ENCODE assay signal across 15 cellular contexts in the genomic region with DNA sequence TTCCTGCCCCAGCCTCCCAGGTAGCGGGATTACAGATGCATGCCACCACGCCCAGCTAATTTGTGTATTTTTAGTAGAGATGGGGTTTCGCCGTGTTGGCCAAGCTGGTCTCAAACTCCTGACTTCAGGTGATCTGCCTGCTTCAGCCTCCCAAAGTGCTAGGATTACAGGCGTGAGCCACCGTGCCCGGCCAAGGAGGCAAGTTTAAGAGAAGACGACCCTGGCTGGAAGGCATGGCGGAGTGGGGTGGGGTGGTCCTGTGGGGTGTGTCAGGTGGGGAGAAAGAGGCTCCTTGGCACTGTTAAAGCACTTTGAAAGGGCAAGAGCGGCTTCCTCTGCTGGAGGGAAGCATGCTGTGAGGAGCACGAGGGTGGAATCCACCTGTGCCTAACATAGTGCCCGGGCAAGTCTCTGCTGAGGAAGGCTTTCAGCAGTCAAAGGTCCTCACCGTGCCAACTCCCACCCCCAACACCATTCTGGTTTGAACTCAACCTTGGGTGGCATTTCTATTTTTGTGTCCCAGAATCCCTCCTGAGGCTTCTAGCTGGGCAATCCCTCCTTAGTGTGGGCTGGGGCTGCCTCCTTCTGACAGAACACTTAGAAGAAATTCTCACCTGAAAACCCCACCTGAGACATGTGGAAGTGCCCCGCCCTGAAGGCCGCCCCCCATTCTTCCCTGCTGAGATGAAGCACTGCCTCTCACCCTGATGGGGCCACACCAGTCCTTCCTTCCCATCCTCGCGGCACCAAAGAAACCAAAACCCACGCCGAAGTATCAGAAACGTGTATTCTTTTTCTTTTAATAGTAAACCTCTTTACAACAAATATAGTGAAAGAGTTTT. TPM values are rescaled to one million over a fixed set of nuclear protein-coding genes. Genes with fewer than 3 reads are reported as not detected.
DNase-seq lines count a peak whose midpoint lies in the region; ATAC-seq and TF ChIP-seq lines count a peak whose summit lies in the region.
"Had no signal": no experiment of that assay in that cellular context is flagged by ENCODE, and none has a peak within 500 bp of the region (broad histone marks: within the 10 kb centered on the region; RNA-seq: fewer than 3 reads in every experiment).

No MANE protein-coding gene starts in this region.

- TF ChIP-seq CTCF in CD14-positive monocyte (IDR thresholded peaks at IDR 0.05) (no peak), RWPE2 (IDR thresholded peaks at IDR 0.05; ENCODE audit: poor library complexity, severe bottlenecking) (no peak), esophagus squamous epithelium (IDR thresholded peaks at IDR 0.05) (no peak)

- H3K4me3 ChIP-seq in RWPE2 (ENCODE audit: severe bottlenecking) (no peak overlapping the region), esophagus squamous epithelium (no peak overlapping the region), skeletal muscle tissue (ENCODE audit: low read length in 3 of 3) (no peak overlapping the region)

- H3K9me3 ChIP-seq in RWPE2 (ENCODE audit: severe bottlenecking), result no peaks in the 10 kb centered on the region
- H3K9me3 ChIP-seq in esophagus squamous epithelium, result no peaks in the 10 kb centered on the region
- H3K9me3 ChIP-seq in skeletal muscle tissue (ENCODE audit: control insufficient read depth in 3 of 3, low read length in 3 of 3), result no peaks in the 10 kb centered on the region
- H3K9me3 ChIP-seq: BE2C had no signal

- H3K9me3 Mint-ChIP-seq in CD14-positive monocyte, result peaks cover 0 to 1% (median 0%) of the 10 kb centered on the region in 7 donors
- H3K9me3 Mint-ChIP-seq: neural crest cell had no signal

- H3K4me1 Mint-ChIP-seq in CD14-positive monocyte, result peaks cover 23% of the 10 kb centered on the region

- intact Hi-C loops in CD14-positive monocyte (cut with micrococcal nuclease) (no loop called here), esophagus squamous epithelium (cut with DNase I) (no loop called here)

- TF ChIP-seq POLR2A in esophagus squamous epithelium (IDR thresholded peaks at IDR 0.05), result no peak

- no peak overlapping the region for H3K4me3 Mint-ChIP-seq in CD14-positive monocyte
- H3K4me3 Mint-ChIP-seq: neural crest cell had no signal

- H3K36me3 ChIP-seq in RWPE2 (ENCODE audit: low read depth) (peaks cover 2% of the 10 kb centered on the region; the same call in 1 of the 2 replicates), esophagus squamous epithelium (peaks cover 18 to 38% (median 20%) of the 10 kb centered on the region in 3 donors), skeletal muscle tissue (ENCODE audit: control insufficient read depth in 3 of 3, insufficient read depth in 3 of 3, low read length in 3 of 3) (peaks cover 23 to 29% (median 26%) of the 10 kb centered on the region in 3 donors)

- H3K4me1 ChIP-seq in RWPE2 (ENCODE audit: insufficient read depth, poor library complexity, severe bottlenecking) (peaks cover 31% of the 10 kb centered on the region), esophagus squamous epithelium (peaks cover 21 to 70% (median 36%) of the 10 kb centered on the region in 3 donors), skeletal muscle tissue (ENCODE audit: control insufficient read depth in 3 of 3, insufficient read depth in 3 of 3, low read length in 3 of 3) (peaks cover 31 to 48% (median 44%) of the 10 kb centered on the region in 3 donors)
- H3K4me1 ChIP-seq: BE2C had no signal

- peaks cover 45 to 46% of the 10 kb centered on the region in 2 donors for H3K36me3 Mint-ChIP-seq in CD14-positive monocyte

- ATAC-seq in RWPE2 (ENCODE audit: low read depth), result no peak
- ATAC-seq in GM19463 (IDR thresholded peaks at IDR 0.05; ENCODE audit: unreplicated experiment), result no peak

- no peak overlapping the region for H3K9ac ChIP-seq in skeletal muscle tissue (ENCODE audit: low read depth in 1 of 3, low read length in 3 of 3)

- H3K27me3 ChIP-seq in RWPE2 (ENCODE audit: insufficient read depth, poor library complexity, severe bottlenecking), result no peaks in the 10 kb centered on the region
- no peaks in the 10 kb centered on the region for H3K27me3 ChIP-seq in esophagus squamous epithelium
- H3K27me3 ChIP-seq in skeletal muscle tissue (ENCODE audit: control insufficient read depth in 3 of 3, insufficient read depth in 3 of 3, low read length in 3 of 3), result no peaks in the 10 kb centered on the region
- H3K27me3 ChIP-seq: BE2C had no signal

- H3K27ac ChIP-seq in RWPE2 (ENCODE audit: poor library complexity, severe bottlenecking), result peak overlapping the region; percentile 58
- peak overlapping the region; percentile 65 to 85 (median 79) for H3K27ac ChIP-seq in esophagus squamous epithelium
- H3K27ac ChIP-seq in skeletal muscle tissue (ENCODE audit: low read depth, low read length), result peak overlapping the region; percentile 64

- DNase-seq in CD14-positive monocyte (ENCODE audit: low spot score), result no peak
- no peak for DNase-seq in RWPE2 (ENCODE audit: low spot score)
- no peak for DNase-seq in esophagus squamous epithelium (lab: John Stamatoyannopoulos, UW)
- DNase-seq in SIG-M5 (lab: John Stamatoyannopoulos, UW), result no peak
- no peak for DNase-seq in NCI-H1105 (lab: John Stamatoyannopoulos, UW)
- no peak for DNase-seq in NCI-H2081 treated with DMSO at 0.1 percent for 48 hours (lab: John Stamatoyannopoulos, UW)
- DNase-seq: activated CD8-positive, alpha-beta memory T cell treated with anti-CD3 and anti-CD28 coated beads, Interleukin-2, amount 50 U/mL, for 48 hours; BE2C; hypothalamus; NCI-H1092 treated with DMSO at 0.1 percent for 48 hours; stimulated activated CD4-positive, alpha-beta T cell treated with anti-CD3 and anti-CD28 coated beads, Interleukin-2, amount 100 ng/mL, for 48 hours; T-helper 2 cell had no signal

- peaks cover 0 to 3% (median 0%) of the 10 kb centered on the region in 3 donors for H3K27me3 Mint-ChIP-seq in CD14-positive monocyte (ENCODE audit: low read depth in 3 of 3)

- peak overlapping the region in 4 of 7 donors; percentile 1 to 61 (median 22) for H3K27ac Mint-ChIP-seq in CD14-positive monocyte

- 64 to 65% methylated on average over 11 to 20 of the region's 20 CpGs for WGBS in esophagus squamous epithelium, 2 donors

RNA-seq across cellular contexts. Expression of a gene that starts 37.4 kb away (rescaled TPM):
- 1 to 10 TPM; 4.5 to 8.0 TPM for polyA plus RNA-seq in CD14-positive monocyte
- total RNA-seq in esophagus squamous epithelium (10 to 100 TPM in 3 of 4 donors, 1 to 10 TPM in 1; 9.1 to 30.1 (median 12.1) TPM), skeletal muscle tissue (7.8 TPM)
